Comparison of ENCODE assay signal across 8 cellular contexts in genomic region chr14:51006781-51007211, GRCh38.
A peak's percentile ranks its signal among the peaks of the same experiment; 100 is the strongest.
DNase-seq lines count a peak whose midpoint lies in the region; ATAC-seq and TF ChIP-seq lines count a peak whose summit lies in the region.

No MANE protein-coding gene starts in this region.

- H3K4me1 Mint-ChIP-seq in naive thymus-derived CD4-positive, alpha-beta T cell = no peaks in the 10 kb centered on the region
- no peaks in the 10 kb centered on the region for H3K4me1 Mint-ChIP-seq in activated T-helper 1 cell treated with anti-CD3 and anti-CD28 coated beads, Interleukin-12 subunit alpha, Interleukin-12 subunit beta, Interleukin-2, Interleukin-4 antibody, amounts not matched to agents 30 ng/mL and 10 ng/mL and 1 ng/mL, durations not matched to agents 14 hours and 24 hours and 36 hours (ENCODE audit: low read depth)

- intact Hi-C loops in naive thymus-derived CD4-positive, alpha-beta T cell (cut with micrococcal nuclease) = no loop called here
- intact Hi-C loops in activated T-helper 1 cell treated with anti-CD3 and anti-CD28 coated beads, Interleukin-12 subunit alpha, Interleukin-12 subunit beta, Interleukin-2, Interleukin-4 antibody, amounts not matched to agents 30 ng/mL and 10 ng/mL and 1 ng/mL, durations not matched to agents 14 hours and 24 hours and 36 hours (cut with micrococcal nuclease) = no loop called here

- H3K4me1 ChIP-seq in BE2C = peaks cover 53% of the 10 kb centered on the region
- H3K4me1 ChIP-seq in naive thymus-derived CD4-positive, alpha-beta T cell (ENCODE audit: control insufficient read depth in 2 of 2, insufficient read depth in 2 of 2, low read length in 2 of 2) = no peaks in the 10 kb centered on the region

- POLR2A ChIA-PET in naive thymus-derived CD4-positive, alpha-beta T cell (lab: Charles Lee) = no interaction called here

- no peaks in the 10 kb centered on the region for H3K36me3 Mint-ChIP-seq in naive thymus-derived CD4-positive, alpha-beta T cell
- H3K36me3 Mint-ChIP-seq in activated T-helper 1 cell treated with anti-CD3 and anti-CD28 coated beads, Interleukin-12 subunit alpha, Interleukin-12 subunit beta, Interleukin-2, Interleukin-4 antibody, amounts not matched to agents 30 ng/mL and 10 ng/mL and 1 ng/mL, durations not matched to agents 14 hours and 24 hours and 36 hours (ENCODE audit: low read depth) = no peaks in the 10 kb centered on the region

- DNase-seq in BE2C = peak; percentile 85
- peak; percentile 89 for DNase-seq in NCI-H226
- peak; percentile 85 for DNase-seq in dedifferentiated amniotic fluid mesenchymal stem cell (ENCODE audit: extremely low spot score)
- DNase-seq in naive thymus-derived CD4-positive, alpha-beta T cell = no peak
- no peak for DNase-seq in NCI-H2107 (lab: John Stamatoyannopoulos, UW)
- DNase-seq in NCI-H345 treated with DMSO at 0.1 percent for 48 hours (lab: John Stamatoyannopoulos, UW; ENCODE audit: unreplicated experiment) = no peak
- DNase-seq in activated T-helper 1 cell treated with anti-CD3 and anti-CD28 coated beads, Interleukin-12 subunit alpha, Interleukin-12 subunit beta, Interleukin-2, Interleukin-4 antibody, amounts not matched to agents 30 ng/mL and 10 ng/mL and 1 ng/mL, durations not matched to agents 14 hours and 24 hours and 36 hours (ENCODE audit: low spot score) = no peak

- H3K36me3 ChIP-seq in BE2C = peaks cover 14% of the 10 kb centered on the region
- H3K36me3 ChIP-seq in naive thymus-derived CD4-positive, alpha-beta T cell (ENCODE audit: control insufficient read depth in 2 of 3, insufficient read depth in 3 of 3, low read length in 3 of 3) = no peaks in the 10 kb centered on the region

- H3K27ac ChIP-seq in naive thymus-derived CD4-positive, alpha-beta T cell (ENCODE audit: low read depth, low read length) = no peak overlapping the region

- H3K27ac Mint-ChIP-seq in naive thymus-derived CD4-positive, alpha-beta T cell = no peak overlapping the region
- no peak overlapping the region for H3K27ac Mint-ChIP-seq in activated T-helper 1 cell treated with anti-CD3 and anti-CD28 coated beads, Interleukin-12 subunit alpha, Interleukin-12 subunit beta, Interleukin-2, Interleukin-4 antibody, amounts not matched to agents 30 ng/mL and 10 ng/mL and 1 ng/mL, durations not matched to agents 14 hours and 24 hours and 36 hours

- peak; percentile 50 for ATAC-seq in naive thymus-derived CD4-positive, alpha-beta T cell
- ATAC-seq in GM18870 (IDR thresholded peaks at IDR 0.05; ENCODE audit: unreplicated experiment) = no peak

- no peak for TF ChIP-seq CTCF in BE2C (IDR thresholded peaks at IDR 0.05; ENCODE audit: low read depth, low read length)

- H3K27me3 Mint-ChIP-seq in naive thymus-derived CD4-positive, alpha-beta T cell = peaks cover 0 to 11% (median 0%) of the 10 kb centered on the region in 5 donors
- H3K27me3 Mint-ChIP-seq in activated T-helper 1 cell treated with anti-CD3 and anti-CD28 coated beads, Interleukin-12 subunit alpha, Interleukin-12 subunit beta, Interleukin-2, Interleukin-4 antibody, amounts not matched to agents 30 ng/mL and 10 ng/mL and 1 ng/mL, durations not matched to agents 14 hours and 24 hours and 36 hours (ENCODE audit: insufficient read depth) = peaks cover 5% of the 10 kb centered on the region

- CTCF ChIA-PET in naive thymus-derived CD4-positive, alpha-beta T cell (lab: Charles Lee) = interaction anchor here (0.6 kb wide), 1 partner anchor 775 kb away, joined by 3 read pairs; no protein-coding TSS in a partner anchor

- no peaks in the 10 kb centered on the region for H3K9me3 ChIP-seq in BE2C
- H3K9me3 ChIP-seq in naive thymus-derived CD4-positive, alpha-beta T cell (ENCODE audit: control insufficient read depth in 2 of 3, low read length in 3 of 3) = no peaks in the 10 kb centered on the region

- no peaks in the 10 kb centered on the region for H3K27me3 ChIP-seq in BE2C
- no peaks in the 10 kb centered on the region for H3K27me3 ChIP-seq in naive thymus-derived CD4-positive, alpha-beta T cell (ENCODE audit: control insufficient read depth in 2 of 2, insufficient read depth in 2 of 2, low read length in 2 of 2)

- H3K9me3 Mint-ChIP-seq in naive thymus-derived CD4-positive, alpha-beta T cell = no peaks in the 10 kb centered on the region
- H3K9me3 Mint-ChIP-seq in activated T-helper 1 cell treated with anti-CD3 and anti-CD28 coated beads, Interleukin-12 subunit alpha, Interleukin-12 subunit beta, Interleukin-2, Interleukin-4 antibody, amounts not matched to agents 30 ng/mL and 10 ng/mL and 1 ng/mL, durations not matched to agents 14 hours and 24 hours and 36 hours = no peaks in the 10 kb centered on the region

- no peak overlapping the region for H3K4me3 ChIP-seq in BE2C (ENCODE audit: low read depth, low read length)
- H3K4me3 ChIP-seq in naive thymus-derived CD4-positive, alpha-beta T cell (ENCODE audit: low read length) = no peak overlapping the region

- H3K4me3 Mint-ChIP-seq in naive thymus-derived CD4-positive, alpha-beta T cell = no peak overlapping the region
- no peak overlapping the region for H3K4me3 Mint-ChIP-seq in activated T-helper 1 cell treated with anti-CD3 and anti-CD28 coated beads, Interleukin-12 subunit alpha, Interleukin-12 subunit beta, Interleukin-2, Interleukin-4 antibody, amounts not matched to agents 30 ng/mL and 10 ng/mL and 1 ng/mL, durations not matched to agents 14 hours and 24 hours and 36 hours

Comparison
In these comparisons a context has a peak if more than half of its experiments do, and no peak if none do; other contexts are left out.
1. DNase-seq: peak in BE2C (single experiment), NCI-H226 (single experiment) and dedifferentiated amniotic fluid mesenchymal stem cell (single experiment); none in naive thymus-derived CD4-positive, alpha-beta T cell (0 of 9), NCI-H2107 (single experiment), NCI-H345 treated with DMSO at 0.1 percent for 48 hours (single experiment) and activated T-helper 1 cell treated with anti-CD3 and anti-CD28 coated beads, Interleukin-12 subunit alpha, Interleukin-12 subunit beta, Interleukin-2, Interleukin-4 antibody, amounts not matched to agents 30 ng/mL and 10 ng/mL and 1 ng/mL, durations not matched to agents 14 hours and 24 hours and 36 hours (single experiment).